2 cellular contexts compared by ENCODE assay signal in the genomic region with DNA sequence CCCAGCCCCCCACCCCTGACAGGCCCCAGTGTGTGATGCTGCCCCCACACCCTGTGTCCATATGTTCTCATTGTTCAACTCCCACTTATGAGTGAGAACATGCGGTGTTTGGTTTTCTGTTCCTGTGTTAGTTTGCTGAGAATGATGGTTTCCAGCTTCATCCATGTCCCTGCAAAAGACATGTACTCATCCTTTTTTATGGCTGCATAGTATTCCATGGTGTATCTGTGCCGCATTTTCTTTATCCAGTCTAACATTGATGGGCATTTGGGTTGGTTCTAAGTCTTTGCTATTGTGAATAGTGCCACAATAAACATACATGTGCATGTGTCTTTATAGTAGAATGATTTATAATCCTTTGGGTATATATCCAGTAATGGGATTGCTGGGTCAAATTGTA.
TF ChIP-seq lines count a peak whose summit lies in the region.

No MANE protein-coding gene starts in this region.

TF ChIP-seq in HEK293, 187 proteins besides CTCF, POLR2A, EP300 and RAD21:
- TF ChIP-seq ZSCAN5A (tag by site-specific recombination; IDR thresholded peaks at IDR 0.05) = 0 out of 2 replicates have a peak, but pooled peaks have one; percentile 43
- peak; percentile 99 for TF ChIP-seq ZNF146 (tag by site-specific recombination; IDR thresholded peaks at IDR 0.05)
- TF ChIP-seq, protein P1, sequence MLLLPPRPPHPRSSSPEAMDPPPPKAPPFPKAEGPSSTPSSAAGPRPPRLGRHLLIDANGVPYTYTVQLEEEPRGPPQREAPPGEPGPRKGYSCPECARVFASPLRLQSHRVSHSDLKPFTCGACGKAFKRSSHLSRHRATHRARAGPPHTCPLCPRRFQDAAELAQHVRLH (tag by site-specific recombination; IDR thresholded peaks at IDR 0.05) = peak; percentile 89

TF ChIP-seq in K562, 482 proteins besides CTCF, POLR2A, EP300 and RAD21:
- peak; percentile 79 for TF ChIP-seq ZNF146 (CRISPR knock-in tag; IDR thresholded peaks at IDR 0.05; ENCODE audit: unreplicated experiment)
